10 cellular contexts compared by ENCODE assay signal in the genomic region with DNA sequence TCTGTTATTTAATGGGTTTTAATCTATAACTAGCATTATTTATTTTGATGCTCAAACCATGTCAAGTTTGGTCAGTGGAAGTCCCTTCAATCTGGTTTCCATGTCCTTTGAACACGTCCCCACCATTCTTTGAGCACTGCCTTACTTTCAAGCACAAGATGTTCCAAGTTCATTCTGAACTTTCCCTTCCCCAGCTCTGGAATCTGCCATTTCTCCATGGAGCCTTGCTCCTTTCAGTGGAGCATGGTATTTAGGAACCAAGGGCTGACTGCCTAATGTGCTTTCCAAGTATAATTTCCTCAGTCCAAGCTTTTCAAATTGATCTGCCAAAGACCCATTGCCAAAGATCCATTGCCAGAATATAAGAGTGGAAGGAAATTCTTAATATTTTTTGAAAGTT. TPM values are rescaled to one million over a fixed set of nuclear protein-coding genes. Genes with fewer than 3 reads are reported as not detected.
DNase-seq lines count a peak whose midpoint lies in the region; ATAC-seq, FAIRE-seq and TF ChIP-seq lines count a peak whose summit lies in the region.
"Had no signal": no experiment of that assay in that cellular context is flagged by ENCODE, and none has a peak within 500 bp of the region (broad histone marks: within the 10 kb centered on the region; RNA-seq: fewer than 3 reads in every experiment).

No MANE protein-coding gene starts in this region.

- FAIRE-seq in H54 (lab: Jason Lieb, UNC) = no peak

- H3K4me3 Mint-ChIP-seq in stimulated activated naive CD8-positive, alpha-beta T cell treated with anti-CD3 and anti-CD28 coated beads, Interleukin-15, Interleukin-2, amounts not matched to agents 100 ng/mL and 50 ng/mL, for 24 hours = peak overlapping the region; percentile 97
- H3K4me3 Mint-ChIP-seq in activated naive CD8-positive, alpha-beta T cell = peak overlapping the region; percentile 99

- no peak for DNase-seq in stimulated activated naive CD8-positive, alpha-beta T cell treated with anti-CD3 and anti-CD28 coated beads, Interleukin-15, Interleukin-2, amounts not matched to agents 100 U/mL and 50 U/mL, for 24 hours
- DNase-seq in kidney epithelial cell (ENCODE audit: low read depth) = no peak
- no peak for DNase-seq in NOMO-1 treated with dmso at 0.1 percent for 144 hours (lab: John Stamatoyannopoulos, UW; ENCODE audit: unreplicated experiment)
- DNase-seq in glomerular visceral epithelial cell (ENCODE audit: extremely low spot score) = no peak
- no peak for DNase-seq in NCI-H2227 treated with DMSO at 0.1 percent for 48 hours (lab: John Stamatoyannopoulos, UW)
- no peak for DNase-seq in H54 (ENCODE audit: insufficient read length, low spot score)
- DNase-seq: activated CD4-positive, alpha-beta T cell treated with anti-CD3 and anti-CD28 coated beads for 1 hour; NCI-H1092 had no signal

- ATAC-seq in stimulated activated naive CD8-positive, alpha-beta T cell treated with anti-CD3 and anti-CD28 coated beads, Interleukin-15, Interleukin-2, amounts not matched to agents 100 U/mL and 50 U/mL, for 24 hours = no peak

- H3K4me3 ChIP-seq in kidney epithelial cell (ENCODE audit: low read depth, low read length) = peak overlapping the region; percentile 61

- peaks cover 38% of the 10 kb centered on the region for H3K36me3 Mint-ChIP-seq in stimulated activated naive CD8-positive, alpha-beta T cell treated with anti-CD3 and anti-CD28 coated beads, Interleukin-15, Interleukin-2, amounts not matched to agents 100 ng/mL and 50 ng/mL, for 24 hours (ENCODE audit: low read depth)
- H3K36me3 Mint-ChIP-seq in activated naive CD8-positive, alpha-beta T cell = peaks cover 16% of the 10 kb centered on the region

- H3K4me1 Mint-ChIP-seq in stimulated activated naive CD8-positive, alpha-beta T cell treated with anti-CD3 and anti-CD28 coated beads, Interleukin-15, Interleukin-2, amounts not matched to agents 100 ng/mL and 50 ng/mL, for 24 hours (ENCODE audit: low read depth) = peaks cover 63% of the 10 kb centered on the region
- H3K4me1 Mint-ChIP-seq in activated naive CD8-positive, alpha-beta T cell (ENCODE audit: low read depth) = peaks cover 58% of the 10 kb centered on the region

- no peaks in the 10 kb centered on the region for H3K27me3 Mint-ChIP-seq in stimulated activated naive CD8-positive, alpha-beta T cell treated with anti-CD3 and anti-CD28 coated beads, Interleukin-15, Interleukin-2, amounts not matched to agents 100 ng/mL and 50 ng/mL, for 24 hours
- no peaks in the 10 kb centered on the region for H3K27me3 Mint-ChIP-seq in activated naive CD8-positive, alpha-beta T cell

- H3K27me3 ChIP-seq in kidney epithelial cell (ENCODE audit: control insufficient read depth, insufficient read depth, low read length) = no peaks in the 10 kb centered on the region

- no peak for TF ChIP-seq CTCF in kidney epithelial cell (IDR thresholded peaks at IDR 0.05; ENCODE audit: insufficient read depth, low read length, poor library complexity, severe bottlenecking)

- no peak for TF ChIP-seq POLR2A in H54 (IDR thresholded peaks at IDR 0.05; ENCODE audit: low read depth, low read length)

- peaks cover 20% of the 10 kb centered on the region for H3K9me3 Mint-ChIP-seq in stimulated activated naive CD8-positive, alpha-beta T cell treated with anti-CD3 and anti-CD28 coated beads, Interleukin-15, Interleukin-2, amounts not matched to agents 100 ng/mL and 50 ng/mL, for 24 hours
- H3K9me3 Mint-ChIP-seq in activated naive CD8-positive, alpha-beta T cell (ENCODE audit: low read depth) = peaks cover 3% of the 10 kb centered on the region

- H3K27ac Mint-ChIP-seq in stimulated activated naive CD8-positive, alpha-beta T cell treated with anti-CD3 and anti-CD28 coated beads, Interleukin-15, Interleukin-2, amounts not matched to agents 100 ng/mL and 50 ng/mL, for 24 hours = no peak overlapping the region
- H3K27ac Mint-ChIP-seq in activated naive CD8-positive, alpha-beta T cell = peak overlapping the region; percentile 41

- H3K36me3 ChIP-seq in kidney epithelial cell (ENCODE audit: control insufficient read depth, insufficient read depth, low read length) = no peaks in the 10 kb centered on the region

RNA-seq across cellular contexts. Expression of gene ZNF546, which starts 1.1 kb away (rescaled TPM):
- total RNA-seq in kidney epithelial cell = 0.42 and 6.0 TPM in 2 replicates

RNA-seq across cellular contexts. Expression of gene PSMC4, which starts 24.8 kb away (rescaled TPM):
- total RNA-seq in kidney epithelial cell = 105 and 149 TPM in 2 replicates
